In genomic region chr6:144725731-144726522, GRCh38 we compare ENCODE assay signal across 8 cellular contexts.
DNase-seq lines count a peak whose midpoint lies in the region; ATAC-seq, FAIRE-seq and TF ChIP-seq lines count a peak whose summit lies in the region.

No MANE protein-coding gene starts in this region.

- peak; percentile 78 for FAIRE-seq in GM12891 (lab: Jason Lieb, UNC)

- DNase-seq in GM12891 (ENCODE audit: insufficient read length, low spot score) (no peak), islet precursor cell (peak; percentile 93), H7 (no peak), NCI-H446 treated with DMSO at 0.1 percent for 48 hours (lab: John Stamatoyannopoulos, UW) (no peak), mucosa of gallbladder (ENCODE audit: low spot score) (no peak)

- no peaks in the 10 kb centered on the region for H3K27me3 ChIP-seq in H7 (ENCODE audit: control insufficient read depth, insufficient read depth, low read length)

- H3K4me3 ChIP-seq in H7 (ENCODE audit: insufficient read depth, low read depth, low read length) = no peak overlapping the region

- TF ChIP-seq POLR2A in GM12891 (IDR thresholded peaks at IDR 0.05; ENCODE audit: low read depth, low read length) = no peak

- peak; percentile 75 for ATAC-seq in GM21381 (IDR thresholded peaks at IDR 0.05; ENCODE audit: unreplicated experiment)
- peak; percentile 57 for ATAC-seq in HG03575 (IDR thresholded peaks at IDR 0.05; ENCODE audit: extremely low read depth, insufficient number of reproducible peaks, low FRiP score, unreplicated experiment)
- ATAC-seq in HG03159 (IDR thresholded peaks at IDR 0.05; ENCODE audit: unreplicated experiment) = no peak

- H3K36me3 ChIP-seq in H7 (replicated peaks; ENCODE audit: control insufficient read depth, insufficient read depth, low read length) = peaks cover under 1% of the 10 kb centered on the region; the same call in 1 of the 2 replicates

TF ChIP-seq in GM12891, 5 proteins besides CTCF, POLR2A, EP300 and RAD21:
- TF ChIP-seq PAX5 (IDR thresholded peaks at IDR 0.05; ENCODE audit: insufficient read depth, low read length, severe bottlenecking) = no peak
- TF ChIP-seq POU2F2 (IDR thresholded peaks at IDR 0.05; ENCODE audit: low read depth, low read length) = no peak
TF ChIP-seq in GM12891: peak in this region for 0.
